Comparison of ENCODE assay signal across 20 cellular contexts in the genomic region with DNA sequence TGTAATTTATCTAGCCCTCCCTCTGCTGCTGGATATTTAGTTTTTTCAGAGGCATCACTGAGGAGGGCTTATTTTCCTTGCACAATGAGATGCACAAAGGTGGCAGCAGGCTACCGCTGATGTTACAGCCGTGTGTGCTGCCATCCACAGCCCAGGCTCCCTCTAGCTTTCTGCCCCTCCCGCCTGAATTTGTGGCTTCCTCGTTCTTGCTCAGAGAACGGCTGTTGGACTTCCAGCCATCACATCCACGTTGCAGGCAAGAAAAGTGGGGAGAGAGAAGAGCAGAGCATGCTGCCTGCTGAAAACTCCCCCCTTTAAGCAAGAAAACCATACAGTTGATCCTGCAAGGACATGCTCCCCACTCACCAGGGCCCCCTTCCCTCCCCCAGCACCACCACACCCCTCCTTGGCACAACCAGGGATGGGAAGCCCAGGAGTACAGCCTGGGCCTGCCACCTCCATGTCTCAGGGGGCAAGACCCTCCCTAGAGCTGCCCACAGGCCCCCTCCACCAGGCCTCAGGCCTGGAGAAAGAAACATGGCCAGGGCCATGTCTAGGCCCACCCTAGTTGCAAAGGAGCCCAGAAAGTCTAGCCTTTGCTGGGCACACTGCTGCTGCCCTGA.
DNase-seq lines count a peak whose midpoint lies in the region; ATAC-seq, FAIRE-seq and TF ChIP-seq lines count a peak whose summit lies in the region.
"Had no signal": no experiment of that assay in that cellular context is flagged by ENCODE, and none has a peak within 500 bp of the region (broad histone marks: within the 10 kb centered on the region; RNA-seq: fewer than 3 reads in every experiment).

No MANE protein-coding gene starts in this region.

- no peak overlapping the region for H2BK5ac ChIP-seq in H9 (ENCODE audit: insufficient read length, low read length)

- no peak overlapping the region for H3K4me3 Mint-ChIP-seq in H9
- H3K4me3 Mint-ChIP-seq: activated B cell treated with CpG ODN at 0.5 μM for 24 hours, IgD-negative memory B cell had no signal

- H3K9ac ChIP-seq in H9 (ENCODE audit: extremely low read depth, insufficient read length, low read length) (no peak overlapping the region), kidney (ENCODE audit: low read length in 2 of 2) (no peak overlapping the region)

- no peak overlapping the region for H2BK120ac ChIP-seq in H9 (ENCODE audit: low read depth, low read length, poor library complexity, severe bottlenecking)

- no peak for TF ChIP-seq CTCF in A549 (IDR thresholded peaks at IDR 0.05)
- no peak for TF ChIP-seq CTCF in H9 (conservative IDR thresholded peaks at IDR 0.05)
- no peak for TF ChIP-seq CTCF in kidney (IDR thresholded peaks at IDR 0.05; ENCODE audit: borderline replicate concordance, extremely low read depth, insufficient read depth)

- H3K23me2 ChIP-seq in H9 (ENCODE audit: insufficient read length, low read depth, low read length, poor library complexity, severe bottlenecking): no peaks in the 10 kb centered on the region

- 87% methylated on average over 5 of the region's 6 CpGs for WGBS in A549 (ENCODE audit: missing lambda C conversion rate)
- WGBS in H9 (ENCODE audit: extremely low coverage, insufficient read length, low lambda C conversion rate): no CpG with 5 or more reads among the region's 6 CpGs

- peak overlapping the region in 2 of 3 experiments; percentile 44 to 76; a peak in 2 of 7 replicates for H3K27ac Mint-ChIP-seq in H9
- H3K27ac Mint-ChIP-seq: activated B cell treated with CpG ODN at 0.5 μM for 24 hours; activated naive CD4-positive, alpha-beta T cell treated with anti-CD3 and anti-CD28 coated beads, Interleukin-2, amount 50 U/mL, for 72 hours; IgD-negative memory B cell had no signal

- H3K18ac ChIP-seq in H9 (ENCODE audit: insufficient read length, low read depth, low read length): no peak overlapping the region

- no peak overlapping the region for H3K23ac ChIP-seq in H9 (ENCODE audit: insufficient read length, low read depth, low read length)

- H4K5ac ChIP-seq in H9 (ENCODE audit: insufficient read length, low read depth, low read length): no peak overlapping the region

- no peaks in the 10 kb centered on the region for H4K20me1 ChIP-seq in H9 (ENCODE audit: control insufficient read depth, insufficient read depth, insufficient read length)

- H3K27ac ChIP-seq in A549: peak overlapping the region; percentile 54 to 81; a peak in 4 of 6 replicates
- no peak overlapping the region for H3K27ac ChIP-seq in H9 (ENCODE audit: insufficient read length, low read depth, low read length)
- no peak overlapping the region for H3K27ac ChIP-seq in kidney (ENCODE audit: low read depth in 2 of 2, low read length in 2 of 2)
- H3K27ac ChIP-seq: left lung, psoas muscle had no signal

- intact Hi-C loops in kidney (cut with DNase I): no loop called here

- H3T11ph ChIP-seq in H9 (ENCODE audit: low read length): no peak overlapping the region

- no peak overlapping the region for H3K56ac ChIP-seq in H9 (ENCODE audit: insufficient read length, low read depth, low read length)

- POLR2A ChIA-PET in A549 (lab: Yijun Ruan, JAX): no interaction called here

- H3K27me3 ChIP-seq in H9 (ENCODE audit: insufficient read depth, low read length): no peaks in the 10 kb centered on the region

- H3K4me1 Mint-ChIP-seq in H9: peaks cover 0 to 11% of the 10 kb centered on the region in 2 experiments; a peak in 1 of 4 replicates
- H3K4me1 Mint-ChIP-seq: activated B cell treated with CpG ODN at 0.5 μM for 24 hours, IgD-negative memory B cell had no signal

- no peaks in the 10 kb centered on the region; the same call in none of the 2 replicates for H3K27me3 Mint-ChIP-seq in H9 (ENCODE audit: low read depth)

- no peak overlapping the region for H2BK15ac ChIP-seq in H9 (ENCODE audit: low read depth, low read length)

- no peak overlapping the region for H2AK5ac ChIP-seq in H9 (ENCODE audit: insufficient read length, low read length)

- no peak overlapping the region for H2BK12ac ChIP-seq in H9 (ENCODE audit: insufficient read length, low read depth, low read length)

- H3K79me2 ChIP-seq in H9 (ENCODE audit: insufficient read depth, low read length): no peaks in the 10 kb centered on the region

- H3K36me3 ChIP-seq in kidney (ENCODE audit: control insufficient read depth in 1 of 2, insufficient read depth in 2 of 2, low read length in 2 of 2): no peaks in the 10 kb centered on the region
- H3K36me3 ChIP-seq: left lung had no signal

- H3K4me3 ChIP-seq in A549 (no peak overlapping the region), kidney (ENCODE audit: low read length in 2 of 2) (no peak overlapping the region)
- H3K4me3 ChIP-seq: left lung, psoas muscle had no signal

- no peaks in the 10 kb centered on the region for H3K9me3 Mint-ChIP-seq in H9
- H3K9me3 Mint-ChIP-seq: activated B cell treated with CpG ODN at 0.5 μM for 24 hours; activated naive CD4-positive, alpha-beta T cell treated with anti-CD3 and anti-CD28 coated beads, Interleukin-2, amount 50 U/mL, for 72 hours; IgD-negative memory B cell had no signal

- TF ChIP-seq RAD21 in A549 (conservative IDR thresholded peaks at IDR 0.05 in 1 of 2, IDR thresholded peaks at IDR 0.05 in 1 of 2): no peak

- no peak for DNase-seq in A549 (ENCODE audit: low read depth in 1 of 2, low spot score in 1 of 2)
- peak; percentile 26 for DNase-seq in H9
- DNase-seq in RPMI8226: peak; percentile 20
- DNase-seq in kidney: peak; percentile 57
- DNase-seq in GM12892 (ENCODE audit: insufficient read length): no peak
- DNase-seq: activated B cell treated with CpG ODN at 0.5 μM for 24 hours; hypothalamus; NCI-H1417 treated with DMSO at 0.1 percent for 48 hours; PC-3; psoas muscle; stimulated activated naive CD8-positive, alpha-beta T cell treated with anti-CD3 and anti-CD28 coated beads, Interleukin-15, Interleukin-2, amounts not matched to agents 100 U/mL and 50 U/mL, for 24 hours; SW 1271 had no signal

- H3K36me3 Mint-ChIP-seq in H9 (ENCODE audit: insufficient read depth in 1 of 3, low read depth in 3 of 3): no peaks in the 10 kb centered on the region
- H3K36me3 Mint-ChIP-seq: activated naive CD4-positive, alpha-beta T cell treated with anti-CD3 and anti-CD28 coated beads, Interleukin-2, amount 50 U/mL, for 72 hours had no signal

- no peak overlapping the region for H2AFZ ChIP-seq in H9 (ENCODE audit: low read length)

- H3K79me1 ChIP-seq in H9 (ENCODE audit: insufficient read depth, low read depth, low read length, poor library complexity, severe bottlenecking): no peaks in the 10 kb centered on the region

- no peak overlapping the region for H3K14ac ChIP-seq in H9 (ENCODE audit: insufficient read depth, low read length)

- peak overlapping the region; percentile 41; the same call in 1 of the 3 replicates for H3K4me2 ChIP-seq in A549
- H3K4me2 ChIP-seq in H9 (ENCODE audit: insufficient read depth, insufficient read length, low read length): no peak overlapping the region

- TF ChIP-seq POLR2A in A549 (IDR thresholded peaks at IDR 0.05; ENCODE audit: low read length) (no peak), GM12892 (IDR thresholded peaks at IDR 0.05; ENCODE audit: low read depth, low read length) (no peak)

- H3K9me3 ChIP-seq in A549 (no peaks in the 10 kb centered on the region), H9 (ENCODE audit: control insufficient read depth, low read depth, low read length) (no peaks in the 10 kb centered on the region), kidney (ENCODE audit: control insufficient read depth in 1 of 2, low read length in 2 of 2) (no peaks in the 10 kb centered on the region)
- H3K9me3 ChIP-seq: left lung, psoas muscle had no signal

- no peak for TF ChIP-seq EP300 in A549 (IDR thresholded peaks at IDR 0.05)

- H4K91ac ChIP-seq in H9 (ENCODE audit: insufficient read length, low read depth, low read length): no peak overlapping the region

- H4K8ac ChIP-seq in H9 (replicated peaks; ENCODE audit: insufficient read length, low read depth, low read length): no peak overlapping the region

- H2BK20ac ChIP-seq in H9 (ENCODE audit: low read depth, low read length, poor library complexity, severe bottlenecking): no peak overlapping the region

- H3K4ac ChIP-seq in H9 (ENCODE audit: low read depth, low read length): no peak overlapping the region

- no peak for FAIRE-seq in A549 (lab: Jason Lieb, UNC)
- no peak for FAIRE-seq in kidney (lab: Jason Lieb, UNC)
- no peak for FAIRE-seq in GM12892 (lab: Jason Lieb, UNC)
- FAIRE-seq: bronchial epithelial cell, GM18507 had no signal

- ATAC-seq in A549: no peak
- no peak for ATAC-seq in GM18498 (IDR thresholded peaks at IDR 0.05; ENCODE audit: unreplicated experiment)
- no peak for ATAC-seq in HG02870 (IDR thresholded peaks at IDR 0.05; ENCODE audit: unreplicated experiment)
- no peak for ATAC-seq in GM21423 (IDR thresholded peaks at IDR 0.05; ENCODE audit: unreplicated experiment)
- ATAC-seq: activated naive CD4-positive, alpha-beta T cell treated with anti-CD3 and anti-CD28 coated beads, Interleukin-2, amount 50 U/mL, for 72 hours; left lung; PC-3; stimulated activated naive CD8-positive, alpha-beta T cell treated with anti-CD3 and anti-CD28 coated beads, Interleukin-15, Interleukin-2, amounts not matched to agents 100 U/mL and 50 U/mL, for 24 hours had no signal

- peaks cover 24% of the 10 kb centered on the region for H3K4me1 ChIP-seq in A549
- H3K4me1 ChIP-seq in H9 (ENCODE audit: insufficient read depth, low read length): no peaks in the 10 kb centered on the region
- no peaks in the 10 kb centered on the region for H3K4me1 ChIP-seq in kidney (ENCODE audit: control insufficient read depth in 1 of 2, insufficient read depth in 1 of 2, low read depth in 1 of 2, low read length in 2 of 2)
- H3K4me1 ChIP-seq: left lung had no signal

- CTCF ChIA-PET in A549 (lab: Yijun Ruan, JAX): interaction anchor here (3.2 kb wide), 1 partner anchor 49 kb away, joined by 10 read pairs; no protein-coding TSS in a partner anchor

TF ChIP-seq in A549, 52 proteins besides CTCF, POLR2A, EP300 and RAD21:
- TF ChIP-seq ZNF302 (CRISPR knock-in tag; IDR thresholded peaks at IDR 0.05) (no peak), HOXA7 (CRISPR knock-in tag; IDR thresholded peaks at IDR 0.05) (no peak), EHF (CRISPR knock-in tag; IDR thresholded peaks at IDR 0.05) (no peak)
- TF ChIP-seq, protein P1, sequence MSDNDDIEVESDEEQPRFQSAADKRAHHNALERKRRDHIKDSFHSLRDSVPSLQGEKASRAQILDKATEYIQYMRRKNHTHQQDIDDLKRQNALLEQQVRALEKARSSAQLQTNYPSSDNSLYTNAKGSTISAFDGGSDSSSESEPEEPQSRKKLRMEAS (IDR thresholded peaks at IDR 0.05): no peak

Comparison
In these comparisons a context has a peak if more than half of its experiments do, and no peak if none do; other contexts are left out.
1. DNase-seq: peak in H9 (single experiment), RPMI8226 (single experiment) and kidney (single experiment); none in A549 (0 of 2) and GM12892 (single experiment).
2. H3K27ac ChIP-seq: peak in A549 (2 of 2); none in H9 (single experiment) and kidney (0 of 2).